18 cellular contexts compared by ENCODE assay signal in the genomic region with DNA sequence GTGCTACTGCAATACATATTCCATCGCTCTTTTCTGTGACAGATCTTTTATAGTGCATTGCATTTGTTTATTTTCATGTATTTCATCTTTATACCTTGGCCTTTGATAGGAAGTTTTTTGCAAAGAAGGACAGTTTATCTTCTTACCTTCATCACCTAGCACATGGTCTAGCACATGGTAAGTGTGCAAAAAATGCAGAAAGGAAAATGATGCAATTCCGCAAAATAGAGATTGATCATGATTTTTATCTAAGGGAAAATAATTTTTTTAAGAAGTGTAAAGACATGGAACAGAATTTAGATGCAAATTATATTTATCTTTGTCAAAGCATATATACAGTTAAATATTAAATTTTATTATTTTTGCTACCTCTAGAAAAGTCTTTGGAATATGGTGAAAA. TPM values are rescaled to one million over a fixed set of nuclear protein-coding genes. Genes with fewer than 3 reads are reported as not detected.
"Had no signal": no experiment of that assay in that cellular context is flagged by ENCODE, and none has a peak within 500 bp of the region (broad histone marks: within the 10 kb centered on the region; RNA-seq: fewer than 3 reads in every experiment).

No MANE protein-coding gene starts in this region.

- H3K27ac ChIP-seq: RWPE1 had no signal

- H3K27me3 Mint-ChIP-seq: IgD-negative memory B cell had no signal

- DNase-seq: KBM-7, MG63, NCI-H1092, NCI-H1436, NCI-H187, NCI-H2029, NCI-H2081 treated with DMSO at 0.1 percent for 48 hours, NCI-H2171, NCI-H226, NCI-H446, NCI-H510A, NCI-H524 treated with DMSO at 0.1 percent for 48 hours, NCI-H69, NCI-H774, SHP77, SK-N-SH had no signal

- H3K9ac ChIP-seq: SK-N-SH had no signal

- H3K27ac Mint-ChIP-seq: IgD-negative memory B cell had no signal

- H3K4me2 ChIP-seq: SK-N-SH had no signal

- H3K9me3 ChIP-seq: MG63, SK-N-SH had no signal

- H3K4me3 Mint-ChIP-seq: IgD-negative memory B cell had no signal

- H3K9me2 ChIP-seq: SK-N-SH had no signal

- H3K9me3 Mint-ChIP-seq: IgD-negative memory B cell had no signal

- H3K4me3 ChIP-seq: MG63 had no signal

- H3K27me3 ChIP-seq: MG63 had no signal

RNA-seq across cellular contexts. Expression of a gene that starts 19.2 kb away (rescaled TPM):
- polyA plus RNA-seq: IgD-negative memory B cell had no signal
